ENCODE assay signal across 26 cellular contexts in genomic region chr18:9565407-9565806, GRCh38.
"Had no signal": no experiment of that assay in that cellular context is flagged by ENCODE, and none has a peak within 500 bp of the region (broad histone marks: within the 10 kb centered on the region; RNA-seq: fewer than 3 reads in every experiment).

No MANE protein-coding gene starts in this region.

- H3K4me3 ChIP-seq: breast epithelium, MG63, SJCRH30 had no signal

- H3K36me3 ChIP-seq: breast epithelium had no signal

- H3K9ac ChIP-seq: SK-N-SH had no signal

- H3K9me3 ChIP-seq: breast epithelium, MG63, SJCRH30, SK-N-SH had no signal

- DNase-seq: activated CD4-positive, alpha-beta memory T cell treated with anti-CD3 and anti-CD28 coated beads for 36 hours; activated CD4-positive, alpha-beta T cell treated with anti-CD3 and anti-CD28 coated beads, Interleukin-2, amount 10 ng/mL, durations not matched to agents 7 days and 5 days; activated CD4-positive, CD25-positive, alpha-beta regulatory T cell; activated CD8-positive, alpha-beta memory T cell treated with anti-CD3 and anti-CD28 coated beads for 24 hours; activated gamma-delta T cell treated with Interleukin-2 at 50 U/mL for 16 hours; activated naive CD4-positive, alpha-beta T cell treated with anti-CD3 and anti-CD28 coated beads, Interleukin-2, amount 10 ng/mL, durations not matched to agents 7 days and 5 days; activated naive CD8-positive, alpha-beta T cell treated with anti-CD3 and anti-CD28 coated beads for 36 hours; activated T-cell treated with anti-CD3 and anti-CD28 coated beads, Interleukin-2, amount 50 U/mL, for 48 hours; central memory CD4-positive, alpha-beta T cell; MG63; MV-4-11; NCI-H1092 treated with DMSO at 0.1 percent for 48 hours; NCI-H1417 treated with DMSO at 0.1 percent for 48 hours; NCI-H1694; NCI-H2029; NCI-H2107; NCI-H2171 treated with DMSO at 0.1 percent for 48 hours; NCI-H345; NCI-H510A; NCI-H526 treated with DMSO at 0.1 percent for 48 hours; NCI-H82; SJCRH30; SK-N-SH; T-helper 1 cell had no signal

- H3K27me3 ChIP-seq: breast epithelium, MG63, SJCRH30 had no signal

- H3K27ac ChIP-seq: breast epithelium, SJCRH30, VCaP had no signal

- H3K4me1 ChIP-seq: breast epithelium, SJCRH30 had no signal

- H3K4me2 ChIP-seq: SK-N-SH had no signal
